1 cellular context compared by ENCODE assay signal in genomic region chr1:205676002-205676401, GRCh38.
TF ChIP-seq lines count a peak whose summit lies in the region.

No MANE protein-coding gene starts in this region.

TF ChIP-seq in HepG2, 621 proteins besides CTCF, POLR2A, EP300 and RAD21 (continued from another document and continues in another):
- TF ChIP-seq SYNCRIP (IDR thresholded peaks at IDR 0.05; ENCODE audit: insufficient read depth, low read depth, low read length) (no peak), MNT (IDR thresholded peaks at IDR 0.05) (no peak), RBM39 (IDR thresholded peaks at IDR 0.05; ENCODE audit: low read depth, low read length, poor library complexity, severe bottlenecking) (no peak), CEBPG (CRISPR knock-in tag; IDR thresholded peaks at IDR 0.05) (peak; percentile 81), ETV5 (CRISPR knock-in tag; IDR thresholded peaks at IDR 0.05; ENCODE audit: borderline replicate concordance) (peak; percentile 47; the same call in 1 of the 2 replicates), DMAP1 (CRISPR knock-in tag; IDR thresholded peaks at IDR 0.05) (no peak), TCF7L2 (IDR thresholded peaks at IDR 0.05; ENCODE audit: low read depth, low read length) (no peak), ZNF292 (CRISPR knock-in tag; IDR thresholded peaks at IDR 0.05; ENCODE audit: borderline replicate concordance, low read depth) (peak; percentile 65; the same call in 1 of the 2 replicates), ZNF891 (CRISPR knock-in tag; IDR thresholded peaks at IDR 0.05) (0 out of 2 replicates have a peak, but pooled peaks have one; percentile 40), SATB2 (CRISPR knock-in tag; IDR thresholded peaks at IDR 0.05) (no peak), HNRNPH1 (optimal IDR thresholded peaks at IDR 0.05; ENCODE audit: low read depth, low read length) (no peak), ATRX (CRISPR knock-in tag; IDR thresholded peaks at IDR 0.05; ENCODE audit: borderline replicate concordance) (no peak), CBFB (CRISPR knock-in tag; IDR thresholded peaks at IDR 0.05) (no peak), ZNF639 (CRISPR knock-in tag; conservative IDR thresholded peaks at IDR 0.05) (no peak), HDAC1 (CRISPR knock-in tag; IDR thresholded peaks at IDR 0.05) (peak; percentile 74; the same call in 1 of the 2 replicates), ONECUT2 (CRISPR knock-in tag; IDR thresholded peaks at IDR 0.05) (no peak), PITX1 (CRISPR knock-in tag; IDR thresholded peaks at IDR 0.05) (peak; percentile 66; the same call in 1 of the 2 replicates), SMAD3 (CRISPR knock-in tag; IDR thresholded peaks at IDR 0.05) (no peak), MIER3 (CRISPR knock-in tag; IDR thresholded peaks at IDR 0.05; ENCODE audit: borderline replicate concordance) (no peak; the same call in 1 of the 2 replicates), ZNF562 (CRISPR knock-in tag; IDR thresholded peaks at IDR 0.05; ENCODE audit: borderline replicate concordance) (no peak), ZNF431 (CRISPR knock-in tag; IDR thresholded peaks at IDR 0.05; ENCODE audit: borderline replicate concordance, low read depth) (0 out of 2 replicates have a peak, but pooled peaks have one; percentile 65), HOXD1 (CRISPR knock-in tag; IDR thresholded peaks at IDR 0.05) (no peak), ZNF569 (CRISPR knock-in tag; IDR thresholded peaks at IDR 0.05; ENCODE audit: borderline replicate concordance) (no peak), CC2D1A (CRISPR knock-in tag; IDR thresholded peaks at IDR 0.05) (no peak), HNF4G (IDR thresholded peaks at IDR 0.05; ENCODE audit: borderline replicate concordance, low read depth, low read length) (peak; percentile 85; the same call in 1 of the 2 replicates), HNF4G (CRISPR knock-in tag; IDR thresholded peaks at IDR 0.05; ENCODE audit: borderline replicate concordance, low read depth) (no peak; the same call in 1 of the 2 replicates), ZNF768 (CRISPR knock-in tag; IDR thresholded peaks at IDR 0.05) (no peak), NR2F6 (IDR thresholded peaks at IDR 0.05) (peak; percentile 50; the same call in 1 of the 2 replicates), NR2F6 (CRISPR knock-in tag; IDR thresholded peaks at IDR 0.05) (peak; percentile 53), PHF21A (CRISPR knock-in tag; IDR thresholded peaks at IDR 0.05) (peak; percentile 87), XRCC5 (optimal IDR thresholded peaks at IDR 0.05; ENCODE audit: low read length) (peak; percentile 39), TBP (CRISPR knock-in tag; IDR thresholded peaks at IDR 0.05) (no peak), ZNF329 (CRISPR knock-in tag; IDR thresholded peaks at IDR 0.05; ENCODE audit: low read depth) (no peak), ZNF253 (CRISPR knock-in tag; IDR thresholded peaks at IDR 0.05; ENCODE audit: borderline replicate concordance) (no peak), KDM2A (CRISPR knock-in tag; IDR thresholded peaks at IDR 0.05; ENCODE audit: borderline replicate concordance, low read depth) (0 out of 2 replicates have a peak, but pooled peaks have one; percentile 39), ZFY (CRISPR knock-in tag; IDR thresholded peaks at IDR 0.05) (0 out of 2 replicates have a peak, but pooled peaks have one; percentile 34), ZNF563 (CRISPR knock-in tag; IDR thresholded peaks at IDR 0.05) (no peak), GABPB1 (CRISPR knock-in tag; IDR thresholded peaks at IDR 0.05) (0 out of 2 replicates have a peak, but pooled peaks have one; percentile 30), FOSL2 (CRISPR knock-in tag; IDR thresholded peaks at IDR 0.05) (peak; percentile 14; the same call in 1 of the 2 replicates)
- TF ChIP-seq, protein P1, sequence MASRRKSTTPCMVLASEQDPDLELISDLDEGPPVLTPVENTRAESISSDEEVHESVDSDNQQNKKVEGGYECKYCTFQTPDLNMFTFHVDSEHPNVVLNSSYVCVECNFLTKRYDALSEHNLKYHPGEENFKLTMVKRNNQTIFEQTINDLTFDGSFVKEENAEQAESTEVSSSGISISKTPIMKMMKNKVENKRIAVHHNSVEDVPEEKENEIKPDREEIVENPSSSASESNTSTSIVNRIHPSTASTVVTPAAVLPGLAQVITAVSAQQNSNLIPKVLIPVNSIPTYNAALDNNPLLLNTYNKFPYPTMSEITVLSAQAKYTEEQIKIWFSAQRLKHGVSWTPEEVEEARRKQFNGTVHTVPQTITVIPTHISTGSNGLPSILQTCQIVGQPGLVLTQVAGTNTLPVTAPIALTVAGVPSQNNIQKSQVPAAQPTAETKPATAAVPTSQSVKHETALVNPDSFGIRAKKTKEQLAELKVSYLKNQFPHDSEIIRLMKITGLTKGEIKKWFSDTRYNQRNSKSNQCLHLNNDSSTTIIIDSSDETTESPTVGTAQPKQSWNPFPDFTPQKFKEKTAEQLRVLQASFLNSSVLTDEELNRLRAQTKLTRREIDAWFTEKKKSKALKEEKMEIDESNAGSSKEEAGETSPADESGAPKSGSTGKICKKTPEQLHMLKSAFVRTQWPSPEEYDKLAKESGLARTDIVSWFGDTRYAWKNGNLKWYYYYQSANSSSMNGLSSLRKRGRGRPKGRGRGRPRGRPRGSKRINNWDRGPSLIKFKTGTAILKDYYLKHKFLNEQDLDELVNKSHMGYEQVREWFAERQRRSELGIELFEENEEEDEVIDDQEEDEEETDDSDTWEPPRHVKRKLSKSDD (CRISPR knock-in tag; IDR thresholded peaks at IDR 0.05; ENCODE audit: low read depth) = 0 out of 2 replicates have a peak, but pooled peaks have one; percentile 36
- TF ChIP-seq, protein P2, sequence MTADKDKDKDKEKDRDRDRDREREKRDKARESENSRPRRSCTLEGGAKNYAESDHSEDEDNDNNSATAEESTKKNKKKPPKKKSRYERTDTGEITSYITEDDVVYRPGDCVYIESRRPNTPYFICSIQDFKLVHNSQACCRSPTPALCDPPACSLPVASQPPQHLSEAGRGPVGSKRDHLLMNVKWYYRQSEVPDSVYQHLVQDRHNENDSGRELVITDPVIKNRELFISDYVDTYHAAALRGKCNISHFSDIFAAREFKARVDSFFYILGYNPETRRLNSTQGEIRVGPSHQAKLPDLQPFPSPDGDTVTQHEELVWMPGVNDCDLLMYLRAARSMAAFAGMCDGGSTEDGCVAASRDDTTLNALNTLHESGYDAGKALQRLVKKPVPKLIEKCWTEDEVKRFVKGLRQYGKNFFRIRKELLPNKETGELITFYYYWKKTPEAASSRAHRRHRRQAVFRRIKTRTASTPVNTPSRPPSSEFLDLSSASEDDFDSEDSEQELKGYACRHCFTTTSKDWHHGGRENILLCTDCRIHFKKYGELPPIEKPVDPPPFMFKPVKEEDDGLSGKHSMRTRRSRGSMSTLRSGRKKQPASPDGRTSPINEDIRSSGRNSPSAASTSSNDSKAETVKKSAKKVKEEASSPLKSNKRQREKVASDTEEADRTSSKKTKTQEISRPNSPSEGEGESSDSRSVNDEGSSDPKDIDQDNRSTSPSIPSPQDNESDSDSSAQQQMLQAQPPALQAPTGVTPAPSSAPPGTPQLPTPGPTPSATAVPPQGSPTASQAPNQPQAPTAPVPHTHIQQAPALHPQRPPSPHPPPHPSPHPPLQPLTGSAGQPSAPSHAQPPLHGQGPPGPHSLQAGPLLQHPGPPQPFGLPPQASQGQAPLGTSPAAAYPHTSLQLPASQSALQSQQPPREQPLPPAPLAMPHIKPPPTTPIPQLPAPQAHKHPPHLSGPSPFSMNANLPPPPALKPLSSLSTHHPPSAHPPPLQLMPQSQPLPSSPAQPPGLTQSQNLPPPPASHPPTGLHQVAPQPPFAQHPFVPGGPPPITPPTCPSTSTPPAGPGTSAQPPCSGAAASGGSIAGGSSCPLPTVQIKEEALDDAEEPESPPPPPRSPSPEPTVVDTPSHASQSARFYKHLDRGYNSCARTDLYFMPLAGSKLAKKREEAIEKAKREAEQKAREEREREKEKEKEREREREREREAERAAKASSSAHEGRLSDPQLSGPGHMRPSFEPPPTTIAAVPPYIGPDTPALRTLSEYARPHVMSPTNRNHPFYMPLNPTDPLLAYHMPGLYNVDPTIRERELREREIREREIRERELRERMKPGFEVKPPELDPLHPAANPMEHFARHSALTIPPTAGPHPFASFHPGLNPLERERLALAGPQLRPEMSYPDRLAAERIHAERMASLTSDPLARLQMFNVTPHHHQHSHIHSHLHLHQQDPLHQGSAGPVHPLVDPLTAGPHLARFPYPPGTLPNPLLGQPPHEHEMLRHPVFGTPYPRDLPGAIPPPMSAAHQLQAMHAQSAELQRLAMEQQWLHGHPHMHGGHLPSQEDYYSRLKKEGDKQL (CRISPR knock-in tag; IDR thresholded peaks at IDR 0.05; ENCODE audit: low read depth) = no peak
- TF ChIP-seq, protein P3, sequence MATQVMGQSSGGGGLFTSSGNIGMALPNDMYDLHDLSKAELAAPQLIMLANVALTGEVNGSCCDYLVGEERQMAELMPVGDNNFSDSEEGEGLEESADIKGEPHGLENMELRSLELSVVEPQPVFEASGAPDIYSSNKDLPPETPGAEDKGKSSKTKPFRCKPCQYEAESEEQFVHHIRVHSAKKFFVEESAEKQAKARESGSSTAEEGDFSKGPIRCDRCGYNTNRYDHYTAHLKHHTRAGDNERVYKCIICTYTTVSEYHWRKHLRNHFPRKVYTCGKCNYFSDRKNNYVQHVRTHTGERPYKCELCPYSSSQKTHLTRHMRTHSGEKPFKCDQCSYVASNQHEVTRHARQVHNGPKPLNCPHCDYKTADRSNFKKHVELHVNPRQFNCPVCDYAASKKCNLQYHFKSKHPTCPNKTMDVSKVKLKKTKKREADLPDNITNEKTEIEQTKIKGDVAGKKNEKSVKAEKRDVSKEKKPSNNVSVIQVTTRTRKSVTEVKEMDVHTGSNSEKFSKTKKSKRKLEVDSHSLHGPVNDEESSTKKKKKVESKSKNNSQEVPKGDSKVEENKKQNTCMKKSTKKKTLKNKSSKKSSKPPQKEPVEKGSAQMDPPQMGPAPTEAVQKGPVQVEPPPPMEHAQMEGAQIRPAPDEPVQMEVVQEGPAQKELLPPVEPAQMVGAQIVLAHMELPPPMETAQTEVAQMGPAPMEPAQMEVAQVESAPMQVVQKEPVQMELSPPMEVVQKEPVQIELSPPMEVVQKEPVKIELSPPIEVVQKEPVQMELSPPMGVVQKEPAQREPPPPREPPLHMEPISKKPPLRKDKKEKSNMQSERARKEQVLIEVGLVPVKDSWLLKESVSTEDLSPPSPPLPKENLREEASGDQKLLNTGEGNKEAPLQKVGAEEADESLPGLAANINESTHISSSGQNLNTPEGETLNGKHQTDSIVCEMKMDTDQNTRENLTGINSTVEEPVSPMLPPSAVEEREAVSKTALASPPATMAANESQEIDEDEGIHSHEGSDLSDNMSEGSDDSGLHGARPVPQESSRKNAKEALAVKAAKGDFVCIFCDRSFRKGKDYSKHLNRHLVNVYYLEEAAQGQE (IDR thresholded peaks at IDR 0.05; ENCODE audit: borderline replicate concordance in 1 of 2, low read depth in 1 of 2, low read length in 2 of 2) = peak in 1 of 2 experiments; percentile 60; a peak in 1 of 4 replicates
- TF ChIP-seq, protein P4, sequence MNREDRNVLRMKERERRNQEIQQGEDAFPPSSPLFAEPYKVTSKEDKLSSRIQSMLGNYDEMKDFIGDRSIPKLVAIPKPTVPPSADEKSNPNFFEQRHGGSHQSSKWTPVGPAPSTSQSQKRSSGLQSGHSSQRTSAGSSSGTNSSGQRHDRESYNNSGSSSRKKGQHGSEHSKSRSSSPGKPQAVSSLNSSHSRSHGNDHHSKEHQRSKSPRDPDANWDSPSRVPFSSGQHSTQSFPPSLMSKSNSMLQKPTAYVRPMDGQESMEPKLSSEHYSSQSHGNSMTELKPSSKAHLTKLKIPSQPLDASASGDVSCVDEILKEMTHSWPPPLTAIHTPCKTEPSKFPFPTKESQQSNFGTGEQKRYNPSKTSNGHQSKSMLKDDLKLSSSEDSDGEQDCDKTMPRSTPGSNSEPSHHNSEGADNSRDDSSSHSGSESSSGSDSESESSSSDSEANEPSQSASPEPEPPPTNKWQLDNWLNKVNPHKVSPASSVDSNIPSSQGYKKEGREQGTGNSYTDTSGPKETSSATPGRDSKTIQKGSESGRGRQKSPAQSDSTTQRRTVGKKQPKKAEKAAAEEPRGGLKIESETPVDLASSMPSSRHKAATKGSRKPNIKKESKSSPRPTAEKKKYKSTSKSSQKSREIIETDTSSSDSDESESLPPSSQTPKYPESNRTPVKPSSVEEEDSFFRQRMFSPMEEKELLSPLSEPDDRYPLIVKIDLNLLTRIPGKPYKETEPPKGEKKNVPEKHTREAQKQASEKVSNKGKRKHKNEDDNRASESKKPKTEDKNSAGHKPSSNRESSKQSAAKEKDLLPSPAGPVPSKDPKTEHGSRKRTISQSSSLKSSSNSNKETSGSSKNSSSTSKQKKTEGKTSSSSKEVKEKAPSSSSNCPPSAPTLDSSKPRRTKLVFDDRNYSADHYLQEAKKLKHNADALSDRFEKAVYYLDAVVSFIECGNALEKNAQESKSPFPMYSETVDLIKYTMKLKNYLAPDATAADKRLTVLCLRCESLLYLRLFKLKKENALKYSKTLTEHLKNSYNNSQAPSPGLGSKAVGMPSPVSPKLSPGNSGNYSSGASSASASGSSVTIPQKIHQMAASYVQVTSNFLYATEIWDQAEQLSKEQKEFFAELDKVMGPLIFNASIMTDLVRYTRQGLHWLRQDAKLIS (CRISPR knock-in tag; IDR thresholded peaks at IDR 0.05) = no peak
- TF ChIP-seq, protein P5, sequence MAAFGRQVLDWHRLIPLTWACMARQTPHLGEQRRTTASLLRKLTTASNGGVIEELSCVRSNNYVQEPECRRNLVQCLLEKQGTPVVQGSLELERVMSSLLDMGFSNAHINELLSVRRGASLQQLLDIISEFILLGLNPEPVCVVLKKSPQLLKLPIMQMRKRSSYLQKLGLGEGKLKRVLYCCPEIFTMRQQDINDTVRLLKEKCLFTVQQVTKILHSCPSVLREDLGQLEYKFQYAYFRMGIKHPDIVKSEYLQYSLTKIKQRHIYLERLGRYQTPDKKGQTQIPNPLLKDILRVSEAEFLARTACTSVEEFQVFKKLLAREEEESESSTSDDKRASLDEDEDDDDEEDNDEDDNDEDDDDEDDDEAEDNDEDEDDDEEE (CRISPR knock-in tag; IDR thresholded peaks at IDR 0.05) = no peak
